ENCODE assay signal across 8 cellular contexts in the genomic region with DNA sequence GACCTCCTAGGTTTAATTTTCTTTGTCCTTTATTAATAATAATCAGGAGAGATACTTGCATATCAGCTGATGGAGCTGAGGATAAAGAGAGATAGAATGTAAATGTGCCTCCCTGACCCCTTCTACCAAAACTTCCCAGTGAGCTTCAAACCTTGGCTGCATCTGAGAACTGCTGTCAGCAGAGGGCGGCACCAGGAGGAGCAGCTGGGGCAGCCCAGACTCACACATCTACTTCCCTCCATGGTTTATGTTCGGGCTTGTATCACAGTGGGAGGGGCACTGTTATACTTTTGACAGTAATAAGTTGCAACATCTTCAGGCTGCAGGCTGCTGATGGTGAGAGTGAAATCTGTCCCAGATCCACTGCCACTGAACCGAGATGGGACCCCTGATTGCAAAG.
DNase-seq lines count a peak whose midpoint lies in the region; ATAC-seq, FAIRE-seq and TF ChIP-seq lines count a peak whose summit lies in the region.
"Not testable (repeated sequence)": the region's sequence is repeated elsewhere in the genome, so short reads cannot be mapped to it uniquely, and the experiment has no call there.

No MANE protein-coding gene starts in this region.

- not testable (repeated sequence) for H2AFZ ChIP-seq in GM23248; PC-3 (ENCODE audit: low read length)

- POLR2A ChIA-PET in PC-3 (lab: Charles Lee; ENCODE audit: unreplicated experiment): not testable (repeated sequence)

- H3K4me3 ChIP-seq in GM23248; PC-3 (ENCODE audit: low read length); fibroblast of the aortic adventitia (ENCODE audit: low read depth, low read length); right lobe of liver: not testable (repeated sequence)

- H3F3A ChIP-seq in GM23248 (ENCODE audit: insufficient read depth); PC-3 (ENCODE audit: low read length, unreplicated experiment): not testable (repeated sequence)

- not testable (repeated sequence) for FAIRE-seq in D721Med (lab: Jason Lieb, UNC)

- H3K27me3 ChIP-seq in GM23248 (replicated peaks; ENCODE audit: insufficient read depth); PC-3 (ENCODE audit: low read length); right lobe of liver: not testable (repeated sequence)

- H3K79me2 ChIP-seq in GM23248 (ENCODE audit: insufficient read depth); PC-3 (ENCODE audit: low read length): not testable (repeated sequence)

- TF ChIP-seq CTCF in D721Med (IDR thresholded peaks at IDR 0.05; ENCODE audit: insufficient read depth, missing control alignments) (peak; percentile 11), right lobe of liver (IDR thresholded peaks at IDR 0.05) (peak in 1 of 4 donors; percentile 12)
- not testable (repeated sequence) for TF ChIP-seq CTCF in PC-3 (conservative IDR thresholded peaks at IDR 0.05; ENCODE audit: low read depth, low read length); fibroblast of the aortic adventitia (IDR thresholded peaks at IDR 0.05; ENCODE audit: insufficient read depth, low read length)

- BruUV-seq in PC-3 (replicated peaks; lab: Mats Ljungman, UMichigan): not testable (repeated sequence)

- H3K9me2 ChIP-seq in GM23248 (ENCODE audit: insufficient read depth); PC-3 (replicated peaks; ENCODE audit: low read length): not testable (repeated sequence)

- not testable (repeated sequence) for H3K4me2 ChIP-seq in GM23248 (ENCODE audit: unreplicated experiment); PC-3 (ENCODE audit: low read length)

- H3K27me3 Mint-ChIP-seq in IgD-negative memory B cell; activated naive CD4-positive, alpha-beta T cell treated with anti-CD3 and anti-CD28 coated beads for 36 hours (ENCODE audit: low read depth); stimulated activated naive B cell treated with anti-CD40 and anti-IgM and Interleukin-4, amounts not matched to agents 10 μg/mL and 1 μg/mL and 100 μg/mL, for 72 hours: not testable (repeated sequence)

- not testable (repeated sequence) for H3K4me1 ChIP-seq in GM23248 (ENCODE audit: insufficient read depth); PC-3 (ENCODE audit: insufficient read depth, low read length); right lobe of liver

- not testable (repeated sequence) for TF ChIP-seq POLR2A in right lobe of liver (IDR thresholded peaks at IDR 0.05)

- not testable (repeated sequence) for H3K9me3 ChIP-seq in GM23248 (ENCODE audit: low read depth); PC-3 (ENCODE audit: low read length); right lobe of liver

- not testable (repeated sequence) for H3K36me3 Mint-ChIP-seq in IgD-negative memory B cell; activated naive CD4-positive, alpha-beta T cell treated with anti-CD3 and anti-CD28 coated beads for 36 hours (ENCODE audit: low read depth); stimulated activated naive B cell treated with anti-CD40 and anti-IgM and Interleukin-4, amounts not matched to agents 10 μg/mL and 1 μg/mL and 100 μg/mL, for 72 hours

- peaks cover 6 to 10% (median 8%) of the 10 kb centered on the region in 3 donors for H3K4me1 Mint-ChIP-seq in IgD-negative memory B cell
- not testable (repeated sequence) for H3K4me1 Mint-ChIP-seq in activated naive CD4-positive, alpha-beta T cell treated with anti-CD3 and anti-CD28 coated beads for 36 hours (ENCODE audit: low read depth); stimulated activated naive B cell treated with anti-CD40 and anti-IgM and Interleukin-4, amounts not matched to agents 10 μg/mL and 1 μg/mL and 100 μg/mL, for 72 hours

- not testable (repeated sequence) for H3K27ac ChIP-seq in GM23248; PC-3 (ENCODE audit: low read length); right lobe of liver

- WGBS in GM23248 (ENCODE audit: low coverage in 1 of 2, low lambda C conversion rate in 2 of 2, missing lambda C conversion rate in 2 of 2), 2 experiments: 0% methylated on average over 3 of the region's 3 CpGs
- 2% methylated on average over 3 of the region's 3 CpGs for WGBS in right lobe of liver (ENCODE audit: insufficient coverage, low coverage, low lambda C conversion rate, missing lambda C conversion rate)

- not testable (repeated sequence) for H3K9me3 Mint-ChIP-seq in IgD-negative memory B cell; activated naive CD4-positive, alpha-beta T cell treated with anti-CD3 and anti-CD28 coated beads for 36 hours; stimulated activated naive B cell treated with anti-CD40 and anti-IgM and Interleukin-4, amounts not matched to agents 10 μg/mL and 1 μg/mL and 100 μg/mL, for 72 hours

- H4K20me1 ChIP-seq in GM23248 (ENCODE audit: insufficient read depth); PC-3 (ENCODE audit: low read length): not testable (repeated sequence)

- not testable (repeated sequence) for H3K27ac Mint-ChIP-seq in IgD-negative memory B cell; activated naive CD4-positive, alpha-beta T cell treated with anti-CD3 and anti-CD28 coated beads for 36 hours; stimulated activated naive B cell treated with anti-CD40 and anti-IgM and Interleukin-4, amounts not matched to agents 10 μg/mL and 1 μg/mL and 100 μg/mL, for 72 hours

- CTCF ChIA-PET in PC-3 (lab: Charles Lee); activated naive CD4-positive, alpha-beta T cell treated with anti-CD3 and anti-CD28 coated beads for 36 hours (lab: Charles Lee): not testable (repeated sequence)

- not testable (repeated sequence) for DNase-seq in D721Med (ENCODE audit: insufficient read length, low spot score); PC-3; stimulated activated naive B cell treated with anti-CD40 and anti-IgM and Interleukin-4, amounts not matched to agents 10 μg/mL and 1 μg/mL and 100 μg/mL, for 72 hours
- peak; percentile 36 for DNase-seq in GM23248
- peak; percentile 22 for DNase-seq in activated naive CD4-positive, alpha-beta T cell treated with anti-CD3 and anti-CD28 coated beads for 36 hours
- peak; percentile 7 for DNase-seq in fibroblast of the aortic adventitia (ENCODE audit: low read depth)
- peak in 1 of 3 donors; percentile 20 for DNase-seq in right lobe of liver

- H3K9ac ChIP-seq in GM23248; PC-3 (ENCODE audit: low read length): not testable (repeated sequence)

- ATAC-seq in PC-3: peak; percentile 50; the same call in 1 of the 2 replicates
- peak; percentile 63 to 83 (median 65) for ATAC-seq in right lobe of liver
- peak; percentile 87 to 88 for ATAC-seq in stimulated activated naive B cell treated with anti-CD40 and anti-IgM and Interleukin-4, amounts not matched to agents 10 μg/mL and 1 μg/mL and 100 μg/mL, for 72 hours (replicated peaks)

- H3K36me3 ChIP-seq in GM23248 (ENCODE audit: low read depth); PC-3 (ENCODE audit: low read depth, low read length); right lobe of liver: not testable (repeated sequence)

- intact Hi-C loops in PC-3 (cut with micrococcal nuclease); activated naive CD4-positive, alpha-beta T cell treated with anti-CD3 and anti-CD28 coated beads for 36 hours (cut with micrococcal nuclease); right lobe of liver (cut with DNase I): not testable (repeated sequence)

- peak overlapping the region; percentile 7 to 86 (median 56) for H3K4me3 Mint-ChIP-seq in IgD-negative memory B cell
- not testable (repeated sequence) for H3K4me3 Mint-ChIP-seq in activated naive CD4-positive, alpha-beta T cell treated with anti-CD3 and anti-CD28 coated beads for 36 hours; stimulated activated naive B cell treated with anti-CD40 and anti-IgM and Interleukin-4, amounts not matched to agents 10 μg/mL and 1 μg/mL and 100 μg/mL, for 72 hours

- in situ Hi-C loops in GM23248 (cut with MboI): not testable (repeated sequence)
